In the genomic region with DNA sequence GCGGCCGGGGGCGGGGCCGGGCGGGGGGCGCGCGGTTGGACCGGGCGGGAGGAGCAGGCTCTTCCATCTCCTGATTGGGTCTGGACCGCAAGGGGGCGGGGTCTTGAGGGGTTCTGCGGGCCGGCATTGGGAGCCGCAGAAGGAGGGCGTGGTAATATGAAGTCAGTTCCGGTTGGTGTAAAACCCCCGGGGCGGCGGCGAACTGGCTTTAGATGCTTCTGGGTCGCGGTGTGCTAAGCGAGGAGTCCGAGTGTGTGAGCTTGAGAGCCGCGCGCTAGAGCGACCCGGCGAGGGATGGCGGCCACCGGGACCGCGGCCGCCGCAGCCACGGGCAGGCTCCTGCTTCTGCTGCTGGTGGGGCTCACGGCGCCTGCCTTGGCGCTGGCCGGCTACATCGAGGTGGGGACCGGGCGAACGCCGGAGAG, we compare ENCODE assay signal across 8 cellular contexts. TPM values are rescaled to one million over a fixed set of nuclear protein-coding genes. Genes with fewer than 3 reads are reported as not detected.
DNase-seq lines count a peak whose midpoint lies in the region; ATAC-seq and TF ChIP-seq lines count a peak whose summit lies in the region.

A gene (plus strand): TSS at position 211 of the 425 bp plus-strand sequence. CDS start 84 bp downstream, at position 295.

- no peaks in the 10 kb centered on the region for H3K27me3 ChIP-seq in gastroesophageal sphincter

- H3K4me1 ChIP-seq in gastroesophageal sphincter = peaks cover 0 to 46% (median 14%) of the 10 kb centered on the region in 3 donors

- peak; percentile 95 to 96 for TF ChIP-seq POLR2A in gastroesophageal sphincter (IDR thresholded peaks at IDR 0.05)

- H3K9me3 Mint-ChIP-seq in activated naive CD4-positive, alpha-beta T cell treated with anti-CD3 and anti-CD28 coated beads, Interleukin-2, amount 10 ng/mL, durations not matched to agents 7 days and 5 days = no peaks in the 10 kb centered on the region

- H3K36me3 ChIP-seq in SK-N-MC (ENCODE audit: insufficient read depth, low read length) (no peaks in the 10 kb centered on the region; the same call in 1 of the 2 replicates), gastroesophageal sphincter (no peaks in the 10 kb centered on the region)

- ATAC-seq in HG02588 (IDR thresholded peaks at IDR 0.05; ENCODE audit: unreplicated experiment) = peak; percentile 96
- ATAC-seq in gastroesophageal sphincter = peak; percentile 96

- no peak within 1 kb of the TSS for H3K27ac ChIP-seq in SK-N-MC
- peak within 1 kb of the TSS; percentile 85 to 97 (median 95) for H3K27ac ChIP-seq in gastroesophageal sphincter
- peak within 1 kb of the TSS; percentile 88 for H3K27ac ChIP-seq in substantia nigra (ENCODE audit: low read depth, low read length, poor library complexity, severe bottlenecking)

- CTCF ChIA-PET in activated naive CD4-positive, alpha-beta T cell treated with anti-CD3 and anti-CD28 coated beads, Interleukin-2, amount 10 ng/mL, durations not matched to agents 7 days and 5 days (lab: Charles Lee) = no interaction called here

- peak within 1 kb of the TSS; percentile 90 for H3K4me3 ChIP-seq in GM08714 (ENCODE audit: low read length)
- H3K4me3 ChIP-seq in SK-N-MC = peak within 1 kb of the TSS; percentile 92
- H3K4me3 ChIP-seq in gastroesophageal sphincter = peak within 1 kb of the TSS; percentile 87 to 97

- peak within 1 kb of the TSS; percentile 88 for H3K27ac Mint-ChIP-seq in activated naive CD4-positive, alpha-beta T cell treated with anti-CD3 and anti-CD28 coated beads, Interleukin-2, amount 10 ng/mL, durations not matched to agents 7 days and 5 days

- no peaks in the 10 kb centered on the region for H3K36me3 Mint-ChIP-seq in activated naive CD4-positive, alpha-beta T cell treated with anti-CD3 and anti-CD28 coated beads, Interleukin-2, amount 10 ng/mL, durations not matched to agents 7 days and 5 days

- peak; percentile 98 for DNase-seq in NCI-H1048 (lab: John Stamatoyannopoulos, UW)
- peak; percentile 77 for DNase-seq in SK-N-MC (ENCODE audit: low read depth, low spot score)
- DNase-seq in activated naive CD4-positive, alpha-beta T cell treated with anti-CD3 and anti-CD28 coated beads, Interleukin-2, amount 10 ng/mL, durations not matched to agents 7 days and 5 days = peak; percentile 98
- peak; percentile 85 for DNase-seq in non-pigmented ciliary epithelial cell (ENCODE audit: low read depth)
- peak; percentile 80 to 99 (median 98) for DNase-seq in substantia nigra (lab: John Stamatoyannopoulos, UW)

- H3K9me3 ChIP-seq in SK-N-MC (ENCODE audit: low read depth, low read length) (no peaks in the 10 kb centered on the region), gastroesophageal sphincter (no peaks in the 10 kb centered on the region)

- WGBS in gastroesophageal sphincter (ENCODE audit: low coverage in 1 of 2), 2 donors = no CpG with 5 or more reads among the region's 47 CpGs

- no peak for TF ChIP-seq EP300 in gastroesophageal sphincter (IDR thresholded peaks at IDR 0.05)

- peaks cover 21% of the 10 kb centered on the region for H3K4me1 Mint-ChIP-seq in activated naive CD4-positive, alpha-beta T cell treated with anti-CD3 and anti-CD28 coated beads, Interleukin-2, amount 10 ng/mL, durations not matched to agents 7 days and 5 days

- no peak for TF ChIP-seq CTCF in gastroesophageal sphincter (IDR thresholded peaks at IDR 0.05)

- H3K9ac ChIP-seq in SK-N-MC (ENCODE audit: insufficient read length) = peak within 1 kb of the TSS; percentile 76

- peak within 1 kb of the TSS; percentile 96 for H3K4me3 Mint-ChIP-seq in activated naive CD4-positive, alpha-beta T cell treated with anti-CD3 and anti-CD28 coated beads, Interleukin-2, amount 10 ng/mL, durations not matched to agents 7 days and 5 days

- H3K27me3 Mint-ChIP-seq in activated naive CD4-positive, alpha-beta T cell treated with anti-CD3 and anti-CD28 coated beads, Interleukin-2, amount 10 ng/mL, durations not matched to agents 7 days and 5 days = peaks cover 38% of the 10 kb centered on the region

RNA-seq across cellular contexts. Expression of the gene that starts here (rescaled TPM):
- total RNA-seq in gastroesophageal sphincter = 100 to 1,000 TPM; 386 to 533 (median 452) TPM
